In the genomic region with DNA sequence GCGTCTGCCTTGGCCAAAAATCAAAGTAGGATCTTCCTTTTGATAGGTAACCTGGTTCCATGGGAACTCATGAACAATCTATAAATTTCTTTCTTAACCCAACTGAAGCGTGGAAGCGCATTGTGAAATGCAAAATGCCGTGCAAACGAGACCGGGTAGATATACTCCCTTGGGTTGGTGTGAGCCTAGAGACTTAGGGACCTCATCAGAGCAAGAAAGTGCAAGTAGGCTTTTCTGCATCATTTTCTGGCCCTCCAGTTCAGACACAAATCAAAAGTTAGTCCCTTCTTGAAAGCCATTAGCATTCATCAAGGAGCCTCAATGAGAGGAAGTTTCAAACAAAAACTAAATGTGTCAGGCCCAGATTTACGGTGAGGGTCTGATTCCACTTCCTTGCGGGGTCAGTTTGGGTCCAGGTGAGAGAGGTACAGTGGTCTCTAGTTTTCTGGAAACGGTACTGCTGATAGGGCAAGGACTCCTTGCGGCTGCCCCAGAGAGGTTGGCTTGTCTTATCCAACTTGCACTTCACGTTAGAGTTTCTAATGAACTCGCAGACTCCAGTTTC, we compare ENCODE assay signal across 8 cellular contexts. TPM values are rescaled to one million over a fixed set of nuclear protein-coding genes. Genes with fewer than 3 reads are reported as not detected.
DNase-seq lines count a peak whose midpoint lies in the region; ATAC-seq, FAIRE-seq and TF ChIP-seq lines count a peak whose summit lies in the region.

No MANE protein-coding gene starts in this region.

- H3K27me3 Mint-ChIP-seq in natural killer cell treated with Interleukin-12 subunit alpha and Interleukin-12 subunit beta and Interleukin-15 and Interleukin-18, amount 100 ng/mL, for 72 hours: no peaks in the 10 kb centered on the region
- peaks cover 9% of the 10 kb centered on the region for H3K27me3 Mint-ChIP-seq in activated CD4-positive, alpha-beta T cell treated with anti-CD3 and anti-CD28 coated beads, Interleukin-2, amount 10 ng/mL, durations not matched to agents 24 days and 14 days

- H3K27ac ChIP-seq in H1 (ENCODE audit: low read depth, low read length): no peak overlapping the region

- intact Hi-C loops in activated CD4-positive, alpha-beta T cell treated with anti-CD3 and anti-CD28 coated beads, Interleukin-2, amount 10 ng/mL, durations not matched to agents 24 days and 14 days (cut with micrococcal nuclease): loop anchor here (1.0 to 10.0 kb wide), 12 partner anchors 165 to 1463 kb away; partner anchors contain the start of genes HMGN4, POM121L2 and ZSCAN16

- H3K4me3 ChIP-seq in GM06990 (replicated peaks; ENCODE audit: low read depth, low read length) (peak overlapping the region; percentile 88), HAP-1 (peak overlapping the region; percentile 61), H1 (ENCODE audit: extremely low read depth in 1 of 4, insufficient read depth in 2 of 4, low read depth in 3 of 4, low read length in 4 of 4) (peak overlapping the region; percentile 66 to 97 (median 80))

- CTCF ChIA-PET in H1 (lab: Charles Lee; ENCODE audit: partially characterized antibody): interaction anchor here (0.6 to 1.4 kb wide), 5 partner anchors 35 to 450 kb away, joined by 3 to 4 read pairs (median 3); no protein-coding TSS in a partner anchor

- H3K23ac ChIP-seq in H1 (ENCODE audit: insufficient read length): no peak overlapping the region

- no peak overlapping the region for H4K91ac ChIP-seq in H1 (replicated peaks; ENCODE audit: insufficient read length, low read length)

- no peak overlapping the region for H4K5ac ChIP-seq in H1 (ENCODE audit: insufficient read length, low read depth, low read length)

- H3K9me3 Mint-ChIP-seq in natural killer cell treated with Interleukin-12 subunit alpha and Interleukin-12 subunit beta and Interleukin-15 and Interleukin-18, amount 100 ng/mL, for 72 hours: no peaks in the 10 kb centered on the region
- H3K9me3 Mint-ChIP-seq in activated CD4-positive, alpha-beta T cell treated with anti-CD3 and anti-CD28 coated beads, Interleukin-2, amount 10 ng/mL, durations not matched to agents 24 days and 14 days: no peaks in the 10 kb centered on the region

- H4K20me1 ChIP-seq in H1 (replicated peaks in 1 of 2; ENCODE audit: control insufficient read depth in 1 of 2, insufficient read depth in 2 of 2, low read length in 2 of 2): no peaks in the 10 kb centered on the region

- peak overlapping the region in 1 of 4 experiments; percentile 47; a peak in 2 of 7 replicates for H3K9ac ChIP-seq in H1 (replicated peaks in 1 of 4; ENCODE audit: extremely low read depth in 1 of 4, low read depth in 3 of 4, low read length in 3 of 4)

- no peak overlapping the region for H3K4me3 Mint-ChIP-seq in natural killer cell treated with Interleukin-12 subunit alpha and Interleukin-12 subunit beta and Interleukin-15 and Interleukin-18, amount 100 ng/mL, for 72 hours
- H3K4me3 Mint-ChIP-seq in activated CD4-positive, alpha-beta T cell treated with anti-CD3 and anti-CD28 coated beads, Interleukin-2, amount 10 ng/mL, durations not matched to agents 24 days and 14 days: no peak overlapping the region

- H3K27me3 ChIP-seq in GM06990 (replicated peaks; ENCODE audit: control insufficient read depth, insufficient read depth, low read length) (no peaks in the 10 kb centered on the region), HAP-1 (ENCODE audit: low read depth) (no peaks in the 10 kb centered on the region), H1 (replicated peaks in 1 of 4; ENCODE audit: control insufficient read depth in 3 of 4, extremely low read depth in 1 of 4, insufficient read depth in 3 of 4, low read length in 3 of 4) (peaks cover 0 to 2% (median under 1%) of the 10 kb centered on the region in 4 experiments; a peak in 3 of 7 replicates)

- H3K79me2 ChIP-seq in H1 (ENCODE audit: control insufficient read depth in 1 of 2, insufficient read depth in 2 of 2, low read length in 2 of 2): no peaks in the 10 kb centered on the region

- H2BK120ac ChIP-seq in H1 (replicated peaks; ENCODE audit: low read depth, low read length): no peak overlapping the region

- H2BK5ac ChIP-seq in H1 (ENCODE audit: low read depth, low read length): no peak overlapping the region

- 11% methylated on average over 12 of the region's 12 CpGs; no CpG with 5 or more reads in 1 of the 2 experiments for WGBS in H1 (ENCODE audit: extremely low coverage in 1 of 2, insufficient coverage in 1 of 2, insufficient read length in 1 of 2, insufficient replicate concordance in 2 of 2, low coverage in 1 of 2, low lambda C conversion rate in 2 of 2, missing lambda C conversion rate in 1 of 2), 2 experiments

- H4K8ac ChIP-seq in H1 (ENCODE audit: extremely low read depth, insufficient read depth, low read length): no peak overlapping the region

- H3K4me1 ChIP-seq in HAP-1 (no peaks in the 10 kb centered on the region), H1 (replicated peaks in 1 of 4; ENCODE audit: control insufficient read depth in 3 of 4, insufficient read depth in 4 of 4, low read length in 3 of 4) (no peaks in the 10 kb centered on the region; a peak in 2 of 7 replicates)

- H2BK20ac ChIP-seq in H1 (ENCODE audit: low read length): no peak overlapping the region

- no peak for FAIRE-seq in H1 (lab: Jason Lieb, UNC)

- H3K4ac ChIP-seq in H1 (replicated peaks; ENCODE audit: insufficient read length, low read depth, low read length): no peak overlapping the region

- TF ChIP-seq POLR2A in H1 (IDR thresholded peaks at IDR 0.05; ENCODE audit: control extremely low read depth in 1 of 2, low read depth in 2 of 2, low read length in 2 of 2): no peak

- no peak overlapping the region for H3K27ac Mint-ChIP-seq in natural killer cell treated with Interleukin-12 subunit alpha and Interleukin-12 subunit beta and Interleukin-15 and Interleukin-18, amount 100 ng/mL, for 72 hours
- H3K27ac Mint-ChIP-seq in activated CD4-positive, alpha-beta T cell treated with anti-CD3 and anti-CD28 coated beads, Interleukin-2, amount 10 ng/mL, durations not matched to agents 24 days and 14 days: no peak overlapping the region

- TF ChIP-seq CTCF in GM06990 (IDR thresholded peaks at IDR 0.05; ENCODE audit: insufficient read depth, low read length, poor library complexity, severe bottlenecking) (no peak), H1 (IDR thresholded peaks at IDR 0.05; ENCODE audit: control extremely low read depth in 1 of 3, insufficient read depth in 1 of 3, low read depth in 1 of 3, low read length in 3 of 3) (no peak)

- H3K56ac ChIP-seq in H1 (replicated peaks; ENCODE audit: insufficient read length, low read depth, low read length): no peak overlapping the region

- no peak overlapping the region for H3K14ac ChIP-seq in H1 (ENCODE audit: insufficient read length)

- H3K18ac ChIP-seq in H1 (ENCODE audit: extremely low read depth, low read length): no peak overlapping the region

- H3K79me1 ChIP-seq in H1 (ENCODE audit: low read depth, low read length): no peaks in the 10 kb centered on the region

- no peak for TF ChIP-seq RAD21 in H1 (IDR thresholded peaks at IDR 0.05 in 1 of 2, conservative IDR thresholded peaks at IDR 0.05 in 1 of 2; ENCODE audit: low read depth in 2 of 2, low read length in 2 of 2)

- ATAC-seq in natural killer cell treated with Interleukin-12 subunit alpha and Interleukin-12 subunit beta and Interleukin-15 and Interleukin-18, amount 100 ng/mL, for 72 hours: peak; percentile 14 to 44

- no peak for TF ChIP-seq EP300 in H1 (IDR thresholded peaks at IDR 0.05; ENCODE audit: borderline replicate concordance in 1 of 2, low read depth in 2 of 2, low read length in 2 of 2)

- in situ Hi-C loops in HAP-1 (cut with MboI; ENCODE audit: low sequenced_read_pairs): loop anchor here (10.0 kb wide), 1 partner anchor 143 kb away; no protein-coding TSS in a partner anchor

- H2AFZ ChIP-seq in H1 (ENCODE audit: low read length): peak overlapping the region; percentile 20; the same call in 1 of the 2 replicates

- no peak overlapping the region for H2BK12ac ChIP-seq in H1 (ENCODE audit: low read depth, low read length)

- H3K4me1 Mint-ChIP-seq in natural killer cell treated with Interleukin-12 subunit alpha and Interleukin-12 subunit beta and Interleukin-15 and Interleukin-18, amount 100 ng/mL, for 72 hours (ENCODE audit: low read depth in 2 of 2): peaks cover 0 to 5% of the 10 kb centered on the region in 2 donors
- peaks cover 6% of the 10 kb centered on the region for H3K4me1 Mint-ChIP-seq in activated CD4-positive, alpha-beta T cell treated with anti-CD3 and anti-CD28 coated beads, Interleukin-2, amount 10 ng/mL, durations not matched to agents 24 days and 14 days

- H3K23me2 ChIP-seq in H1 (ENCODE audit: low read depth, low read length): peaks cover 9% of the 10 kb centered on the region; the same call in 1 of the 2 replicates

- H3K36me3 Mint-ChIP-seq in natural killer cell treated with Interleukin-12 subunit alpha and Interleukin-12 subunit beta and Interleukin-15 and Interleukin-18, amount 100 ng/mL, for 72 hours: no peaks in the 10 kb centered on the region
- no peaks in the 10 kb centered on the region for H3K36me3 Mint-ChIP-seq in activated CD4-positive, alpha-beta T cell treated with anti-CD3 and anti-CD28 coated beads, Interleukin-2, amount 10 ng/mL, durations not matched to agents 24 days and 14 days (ENCODE audit: low read depth)

- no peaks in the 10 kb centered on the region for H3K9me3 ChIP-seq in HAP-1
- no peaks in the 10 kb centered on the region for H3K9me3 ChIP-seq in H1 (ENCODE audit: insufficient read depth in 2 of 2, low read depth in 1 of 2, low read length in 1 of 2)

- peak overlapping the region; percentile 82 to 98 for H3K4me2 ChIP-seq in H1 (ENCODE audit: insufficient read depth in 1 of 2, low read depth in 2 of 2, low read length in 2 of 2)

- H3K36me3 ChIP-seq in GM06990 (ENCODE audit: control insufficient read depth, insufficient read depth, low read length): no peaks in the 10 kb centered on the region
- H3K36me3 ChIP-seq in HAP-1 (replicated peaks): no peaks in the 10 kb centered on the region
- no peaks in the 10 kb centered on the region for H3K36me3 ChIP-seq in H1 (ENCODE audit: control insufficient read depth in 2 of 4, insufficient read depth in 4 of 4, low read length in 3 of 4)

- DNase-seq in GM06990 (ENCODE audit: extremely low read depth, insufficient read length): no peak
- no peak for DNase-seq in HAP-1 (ENCODE audit: low spot score in 2 of 2)
- DNase-seq in NAMALWA (ENCODE audit: low spot score): peak; percentile 75
- no peak for DNase-seq in H1 (ENCODE audit: low read depth in 1 of 2, low spot score in 2 of 2)
- no peak for DNase-seq in natural killer cell treated with Interleukin-12 subunit alpha and Interleukin-12 subunit beta and Interleukin-15 and Interleukin-18, amount 100 ng/mL, for 72 hours (ENCODE audit: low spot score)
- no peak for DNase-seq in activated CD4-positive, alpha-beta T cell treated with anti-CD3 and anti-CD28 coated beads, Interleukin-2, amount 10 ng/mL, durations not matched to agents 24 days and 14 days
- DNase-seq in DMS153 (lab: John Stamatoyannopoulos, UW): no peak
- DNase-seq in activated CD4-positive, CD25-positive, alpha-beta regulatory T cell (lab: John Stamatoyannopoulos, UW): no peak

- H2AK5ac ChIP-seq in H1 (ENCODE audit: low read depth, low read length): no peak overlapping the region

- POLR2A ChIA-PET in H1 (lab: Charles Lee; ENCODE audit: partially characterized antibody): interaction anchor here (0.8 to 1.4 kb wide), 2 partner anchors 115 to 330 kb away, joined by 3 read pairs; a partner anchor contains a TSS

- no peak overlapping the region for H2BK15ac ChIP-seq in H1 (ENCODE audit: low read length)

RNA-seq across cellular contexts. Expression of gene ZNF184, which starts 5.3 kb away (rescaled TPM):
- 11.7 and 12.3 TPM in 2 replicates for total RNA-seq in H1 (2021; fragmentation: NEBNext Ultra II Directional; extraction: Animal tissue kit (Norgen Biotek cat#: 25700))
- polyA plus RNA-seq in H1 (2011; rRNA removed): 1.1 and 1.9 TPM in 2 replicates
- polyA plus RNA-seq in H1 (2011; cell fraction: cytosol; rRNA removed): 2.4 TPM
- polyA plus RNA-seq in H1 (2011; cell fraction: nucleus; rRNA removed): 1.1 TPM
- polyA plus RNA-seq in H1 (2012, experiment 1 of 2): 3.1 to 5.6 TPM (median 3.5 TPM) in 4 replicates
- 0.35 TPM for polyA plus RNA-seq in H1 (2012, experiment 2 of 2)
- 8.5 TPM for polyA plus RNA-seq in H1 (2013, experiment 1 of 2)
- polyA plus RNA-seq in H1 (2013, experiment 2 of 2): 8.1 TPM
- polyA minus RNA-seq in H1 (2011; rRNA and poly(A)+ RNA removed): 6.3 and 7.7 TPM in 2 replicates
- 5.1 TPM for polyA minus RNA-seq in H1 (2011; cell fraction: cytosol; rRNA and poly(A)+ RNA removed)
- 11.6 TPM for polyA minus RNA-seq in H1 (2011; cell fraction: nucleus; rRNA and poly(A)+ RNA removed)
- total RNA-seq in natural killer cell treated with Interleukin-12 subunit alpha and Interleukin-12 subunit beta and Interleukin-15 and Interleukin-18, amount 100 ng/mL, for 72 hours: 1 to 10 TPM; 6.4 to 8.6 TPM
- 7.9 and 8.2 TPM in 2 replicates for total RNA-seq in activated CD4-positive, alpha-beta T cell treated with anti-CD3 and anti-CD28 coated beads, Interleukin-2, amount 10 ng/mL, durations not matched to agents 24 days and 14 days
